ENCODE assay signal across 1 cellular context in genomic region chr12:54173066-54173726, GRCh38.
TF ChIP-seq lines count a peak whose summit lies in the region.

No MANE protein-coding gene starts in this region.

TF ChIP-seq in H1, 55 proteins besides CTCF, POLR2A, EP300 and RAD21 (continued from another document):
- peak; percentile 76 for TF ChIP-seq MAX (IDR thresholded peaks at IDR 0.05)
- TF ChIP-seq BACH1 (IDR thresholded peaks at IDR 0.05; ENCODE audit: low read length) = no peak
- peak; percentile 82 for TF ChIP-seq KDM4A (IDR thresholded peaks at IDR 0.05; ENCODE audit: low read depth, low read length, severe bottlenecking)
- no peak for TF ChIP-seq NANOG (IDR thresholded peaks at IDR 0.05; ENCODE audit: insufficient read depth, low read depth, low read length, poor library complexity, severe bottlenecking)
- peak; percentile 94 for TF ChIP-seq E2F6 (IDR thresholded peaks at IDR 0.05)
- TF ChIP-seq EZH2 (IDR thresholded peaks at IDR 0.05; ENCODE audit: low read depth, low read length, severe bottlenecking) = peak; percentile 98
- 0 out of 4 replicates have a peak, but pooled peaks of 1 of the 2 experiments have one; percentile 27 for TF ChIP-seq SIN3A (conservative IDR thresholded peaks at IDR 0.05 in 1 of 2, IDR thresholded peaks at IDR 0.05 in 1 of 2; ENCODE audit: low read depth in 1 of 2, low read length in 2 of 2)
